In the genomic region with DNA sequence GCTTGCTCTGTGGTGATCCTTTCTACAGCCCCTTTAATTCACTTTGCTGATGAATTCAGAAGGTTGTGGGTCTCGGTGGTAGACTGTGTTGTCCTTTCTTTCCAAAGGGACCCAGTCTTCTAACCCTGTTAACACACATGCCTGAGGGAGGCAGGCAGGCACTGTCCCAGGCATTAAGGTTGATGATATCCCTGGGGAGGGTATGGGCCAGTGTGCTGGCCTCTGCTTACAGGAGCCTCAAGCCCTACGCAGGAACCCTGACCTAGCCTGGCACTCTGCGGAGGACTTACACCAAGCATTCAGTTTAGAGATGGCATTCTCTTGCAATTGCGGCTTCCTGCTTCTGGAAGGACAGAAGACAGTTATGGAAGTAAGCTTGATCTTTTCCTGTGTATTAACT, we compare ENCODE assay signal across 29 cellular contexts.
"Had no signal": no experiment of that assay in that cellular context is flagged by ENCODE, and none has a peak within 500 bp of the region (broad histone marks: within the 10 kb centered on the region; RNA-seq: fewer than 3 reads in every experiment).

No MANE protein-coding gene starts in this region.

- H3K9me3 ChIP-seq: body of pancreas, esophagus muscularis mucosa, gastrocnemius medialis, heart left ventricle had no signal

- H3K4me3 ChIP-seq: body of pancreas, esophagus muscularis mucosa, gastrocnemius medialis, heart left ventricle had no signal

- H3K4me3 Mint-ChIP-seq: activated CD4-positive, alpha-beta memory T cell treated with anti-CD3 and anti-CD28 coated beads, Interleukin-2, amount 10 ng/mL, durations not matched to agents 7 days and 5 days; activated CD4-positive, alpha-beta T cell treated with anti-CD3 and anti-CD28 coated beads, Interleukin-2, amount 10 ng/mL, durations not matched to agents 7 days and 5 days; activated naive CD8-positive, alpha-beta T cell; activated T-cell treated with anti-CD3 and anti-CD28 coated beads, Interleukin-2, amount 50 U/mL, for 24 hours; activated T-cell treated with anti-CD3 and anti-CD28 coated beads, Interleukin-2, amount 50 U/mL, for 72 hours; effector memory CD8-positive, alpha-beta T cell had no signal

- H3K36me3 ChIP-seq: esophagus muscularis mucosa, gastrocnemius medialis, heart left ventricle had no signal

- H3K4me1 Mint-ChIP-seq: activated CD4-positive, alpha-beta memory T cell treated with anti-CD3 and anti-CD28 coated beads, Interleukin-2, amount 10 ng/mL, durations not matched to agents 7 days and 5 days; activated CD4-positive, alpha-beta T cell treated with anti-CD3 and anti-CD28 coated beads, Interleukin-2, amount 10 ng/mL, durations not matched to agents 7 days and 5 days had no signal

- DNase-seq: activated CD4-positive, alpha-beta memory T cell treated with anti-CD3 and anti-CD28 coated beads, Interleukin-2, amount 10 ng/mL, durations not matched to agents 7 days and 5 days; activated CD4-positive, alpha-beta T cell treated with anti-CD3 and anti-CD28 coated beads for 1 hour; activated CD4-positive, alpha-beta T cell treated with anti-CD3 and anti-CD28 coated beads for 4 hours; activated CD4-positive, alpha-beta T cell treated with anti-CD3 and anti-CD28 coated beads, Interleukin-2, amount 10 ng/mL, durations not matched to agents 7 days and 5 days; activated CD4-positive, alpha-beta T cell treated with anti-CD3 and anti-CD28 coated beads, Interleukin-2, amount 50 U/mL, for 4 hours; activated CD8-positive, alpha-beta memory T cell treated with anti-CD3 and anti-CD28 coated beads, Interleukin-2, amount 50 U/mL, for 48 hours; activated gamma-delta T cell treated with Interleukin-2 at 50 U/mL for 16 hours; activated naive CD4-positive, alpha-beta T cell treated with anti-CD3 and anti-CD28 coated beads, Interleukin-2, amount 50 U/mL, for 16 hours; activated naive CD4-positive, alpha-beta T cell treated with Interleukin-2 at 50 U/mL for 16 hours; activated T-cell treated with anti-CD3 and anti-CD28 coated beads for 4 hours; activated T-cell treated with anti-CD3 and anti-CD28 coated beads, Interleukin-2, amount 50 U/mL, for 24 hours; activated T-cell treated with anti-CD3 and anti-CD28 coated beads, Interleukin-2, amount 50 U/mL, for 72 hours; amniotic stem cell; aorta; body of pancreas; caudate nucleus; cortex of kidney; dermis blood vessel endothelial cell; effector CD4-positive, alpha-beta T cell; effector memory CD8-positive, alpha-beta T cell; erythroblast; foreskin keratinocyte; gastrocnemius medialis; glutamatergic neuron; heart left ventricle; T-helper 2 cell had no signal

- H3K27ac Mint-ChIP-seq: activated CD4-positive, alpha-beta memory T cell treated with anti-CD3 and anti-CD28 coated beads, Interleukin-2, amount 10 ng/mL, durations not matched to agents 7 days and 5 days; activated CD4-positive, alpha-beta T cell treated with anti-CD3 and anti-CD28 coated beads, Interleukin-2, amount 10 ng/mL, durations not matched to agents 7 days and 5 days; activated naive CD8-positive, alpha-beta T cell; activated T-cell treated with anti-CD3 and anti-CD28 coated beads, Interleukin-2, amount 50 U/mL, for 24 hours; activated T-cell treated with anti-CD3 and anti-CD28 coated beads, Interleukin-2, amount 50 U/mL, for 72 hours; effector memory CD8-positive, alpha-beta T cell had no signal

- H3K27me3 ChIP-seq: body of pancreas, esophagus muscularis mucosa, foreskin keratinocyte, gastrocnemius medialis, heart left ventricle had no signal

- FAIRE-seq: colon had no signal

- H3K27ac ChIP-seq: esophagus muscularis mucosa, foreskin keratinocyte, gastrocnemius medialis, heart left ventricle had no signal

- H3K9me3 Mint-ChIP-seq: activated CD4-positive, alpha-beta memory T cell treated with anti-CD3 and anti-CD28 coated beads, Interleukin-2, amount 10 ng/mL, durations not matched to agents 7 days and 5 days; activated CD4-positive, alpha-beta T cell treated with anti-CD3 and anti-CD28 coated beads, Interleukin-2, amount 10 ng/mL, durations not matched to agents 7 days and 5 days; activated T-cell treated with anti-CD3 and anti-CD28 coated beads, Interleukin-2, amount 50 U/mL, for 24 hours; activated T-cell treated with anti-CD3 and anti-CD28 coated beads, Interleukin-2, amount 50 U/mL, for 72 hours; effector memory CD8-positive, alpha-beta T cell had no signal

- H3K27me3 Mint-ChIP-seq: activated CD4-positive, alpha-beta memory T cell treated with anti-CD3 and anti-CD28 coated beads, Interleukin-2, amount 10 ng/mL, durations not matched to agents 7 days and 5 days; activated CD4-positive, alpha-beta T cell treated with anti-CD3 and anti-CD28 coated beads, Interleukin-2, amount 10 ng/mL, durations not matched to agents 7 days and 5 days; activated naive CD8-positive, alpha-beta T cell; activated T-cell treated with anti-CD3 and anti-CD28 coated beads, Interleukin-2, amount 50 U/mL, for 24 hours; effector memory CD8-positive, alpha-beta T cell had no signal

- H3K4me1 ChIP-seq: foreskin keratinocyte, gastrocnemius medialis had no signal

- ATAC-seq: activated T-cell treated with anti-CD3 and anti-CD28 coated beads, Interleukin-2, amount 50 U/mL, for 72 hours; body of pancreas; effector memory CD8-positive, alpha-beta T cell; foreskin keratinocyte; gastrocnemius medialis; heart left ventricle had no signal
